Comparison of ENCODE assay signal across 9 cellular contexts in the genomic region with DNA sequence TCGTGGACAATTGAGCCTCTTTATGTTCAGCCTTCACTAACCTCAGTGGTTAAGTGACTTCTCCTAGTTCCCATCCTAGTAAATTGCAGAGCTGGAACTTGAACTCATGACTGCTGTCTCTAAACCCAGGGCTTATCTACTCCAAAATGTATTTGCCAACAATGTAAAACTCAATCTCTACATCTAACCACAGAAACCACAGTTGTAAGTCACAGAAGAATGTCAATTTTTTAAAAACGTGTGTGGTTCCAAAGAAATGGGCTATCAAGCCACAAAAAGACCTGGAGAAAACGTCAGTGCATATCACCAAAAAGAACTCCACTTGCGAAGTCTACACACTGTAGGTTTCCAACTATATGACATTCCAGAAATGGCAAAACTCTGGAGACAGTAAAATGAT.
A peak's percentile ranks its signal among the peaks of the same experiment; 100 is the strongest.
DNase-seq lines count a peak whose midpoint lies in the region; ATAC-seq, FAIRE-seq and TF ChIP-seq lines count a peak whose summit lies in the region.
"Had no signal": no experiment of that assay in that cellular context is flagged by ENCODE, and none has a peak within 500 bp of the region (broad histone marks: within the 10 kb centered on the region; RNA-seq: fewer than 3 reads in every experiment).

No MANE protein-coding gene starts in this region.

- DNase-seq in CD1c-positive myeloid dendritic cell (ENCODE audit: extremely low spot score) (peak; percentile 40), HFFc6 (peak; percentile 68), iris pigment epithelial cell (ENCODE audit: low read depth) (peak; percentile 66), GM10248 (ENCODE audit: extremely low spot score) (no peak), head of caudate nucleus (no peak), GM13976 (ENCODE audit: low spot score) (no peak), HepG2 (ENCODE audit: low spot score) (no peak)
- DNase-seq in activated CD4-positive, alpha-beta memory T cell treated with anti-CD3 and anti-CD28 coated beads for 36 hours = no peak
- DNase-seq: NCI-H510A treated with DMSO at 0.1 percent for 48 hours had no signal

- peaks cover 65% of the 10 kb centered on the region for H3K4me1 Mint-ChIP-seq in HFFc6 (ENCODE audit: low read depth)
- H3K4me1 Mint-ChIP-seq in activated CD4-positive, alpha-beta memory T cell treated with anti-CD3 and anti-CD28 coated beads for 36 hours (ENCODE audit: low read depth) = peaks cover 50% of the 10 kb centered on the region

- H3K4me1 ChIP-seq in HepG2 (ENCODE audit: insufficient read depth, low read length) = no peaks in the 10 kb centered on the region

- ATAC-seq in HepG2 = no peak

- peak overlapping the region; percentile 47; the same call in 1 of the 2 replicates for H3K27ac Mint-ChIP-seq in HFFc6
- peak overlapping the region; percentile 64 for H3K27ac Mint-ChIP-seq in activated CD4-positive, alpha-beta memory T cell treated with anti-CD3 and anti-CD28 coated beads for 36 hours

- in situ Hi-C loops in GM13976 (cut with MboI; ENCODE audit: low sequenced_read_pairs, unreplicated experiment) (no loop called here), HepG2 (cut with HindIII; ENCODE audit: extremely low pct_ligation_motif_present, low pct_unique_long_range_greater_than_20kb) (no loop called here)

- POLR2A ChIA-PET in activated CD4-positive, alpha-beta memory T cell treated with anti-CD3 and anti-CD28 coated beads for 36 hours (lab: Charles Lee) = interaction anchor here (3.3 kb wide), 1 partner anchor 245 kb away, joined by 15 read pairs; the partner anchor contains the start of gene IVNS1ABP
- POLR2A ChIA-PET in GM10248 (lab: Yijun Ruan, JAX) (no interaction called here), HepG2 (lab: Yijun Ruan, JAX) (no interaction called here)

- H2AFZ ChIP-seq in HepG2 (ENCODE audit: low read length) = no peak overlapping the region

- H3K36me3 Mint-ChIP-seq in HFFc6 (ENCODE audit: low read depth) = no peaks in the 10 kb centered on the region
- H3K36me3 Mint-ChIP-seq in activated CD4-positive, alpha-beta memory T cell treated with anti-CD3 and anti-CD28 coated beads for 36 hours = no peaks in the 10 kb centered on the region

- no peak for TF ChIP-seq EP300 in HepG2 (IDR thresholded peaks at IDR 0.05; ENCODE audit: low read depth in 2 of 2, low read length in 2 of 2)
- TF ChIP-seq EP300 in HepG2 (CRISPR knock-in tag; IDR thresholded peaks at IDR 0.05; ENCODE audit: borderline replicate concordance) = no peak

- TF ChIP-seq RAD21 in HepG2 (CRISPR knock-in tag; IDR thresholded peaks at IDR 0.05) = no peak

- H3K9me3 Mint-ChIP-seq in HFFc6 = no peaks in the 10 kb centered on the region
- no peaks in the 10 kb centered on the region for H3K9me3 Mint-ChIP-seq in activated CD4-positive, alpha-beta memory T cell treated with anti-CD3 and anti-CD28 coated beads for 36 hours

- H3K36me3 ChIP-seq in HepG2 (replicated peaks in 1 of 2; ENCODE audit: control insufficient read depth in 1 of 2, insufficient read depth in 2 of 2, low read length in 2 of 2) = no peaks in the 10 kb centered on the region

- H3K27me3 Mint-ChIP-seq in HFFc6 (ENCODE audit: insufficient read depth) = no peaks in the 10 kb centered on the region
- no peaks in the 10 kb centered on the region for H3K27me3 Mint-ChIP-seq in activated CD4-positive, alpha-beta memory T cell treated with anti-CD3 and anti-CD28 coated beads for 36 hours

- H3K9ac ChIP-seq in HepG2 (ENCODE audit: insufficient read depth, low read depth, low read length) = no peak overlapping the region

- no peak for TF ChIP-seq POLR2A in HepG2 (IDR thresholded peaks at IDR 0.05; ENCODE audit: insufficient read depth in 1 of 2, low read depth in 2 of 2, low read length in 2 of 2)

- 5% methylated on average over 4 of the region's 4 CpGs for whole genome bisulfite sequencing in HepG2 (ENCODE audit: low lambda C conversion rate)

- CTCF ChIA-PET in activated CD4-positive, alpha-beta memory T cell treated with anti-CD3 and anti-CD28 coated beads for 36 hours (lab: Charles Lee) = interaction anchor here (3.0 kb wide), 1 partner anchor 34 kb away, joined by 22 read pairs; no protein-coding TSS in a partner anchor
- CTCF ChIA-PET in GM10248 (lab: Yijun Ruan, JAX) = interaction anchor here (5.5 kb wide), 1 partner anchor 34 kb away, joined by 24 read pairs; no protein-coding TSS in a partner anchor
- CTCF ChIA-PET in HepG2 (lab: Yijun Ruan, JAX; ENCODE audit: low intra/inter-chr PET ratio, low total read pairs) = no interaction called here

- H4K20me1 ChIP-seq in HepG2 (ENCODE audit: insufficient read depth, low read length) = no peaks in the 10 kb centered on the region

- no peak overlapping the region; the same call in 1 of the 2 replicates for H3K4me3 Mint-ChIP-seq in HFFc6
- H3K4me3 Mint-ChIP-seq in activated CD4-positive, alpha-beta memory T cell treated with anti-CD3 and anti-CD28 coated beads for 36 hours = no peak overlapping the region

- H3K27me3 ChIP-seq in HepG2 (ENCODE audit: control insufficient read depth in 1 of 2, insufficient read depth in 2 of 2, low read length in 2 of 2) = no peaks in the 10 kb centered on the region; a peak in 2 of 5 replicates

- TF ChIP-seq CTCF in HFFc6 (IDR thresholded peaks at IDR 0.05) (no peak; the same call in none of the 2 replicates), GM10248 (IDR thresholded peaks at IDR 0.05; ENCODE audit: control extremely low read depth, extremely low read depth, low read depth, missing control alignments) (no peak), GM13976 (IDR thresholded peaks at IDR 0.05; ENCODE audit: borderline replicate concordance, control extremely low read depth, extremely low read depth, insufficient read depth, missing control alignments) (no peak), HepG2 (CRISPR knock-in tag; IDR thresholded peaks at IDR 0.05) (no peak)

- no TSS peak for BruUV-seq in HepG2 (replicated peaks; lab: Mats Ljungman, UMichigan)

- no peak overlapping the region for H3K27ac ChIP-seq in HepG2 (ENCODE audit: extremely low read length, insufficient read depth, low read length)

- H3K9me3 ChIP-seq in HepG2 (ENCODE audit: low read length) = no peaks in the 10 kb centered on the region

- H3K4me3 ChIP-seq in HepG2 (replicated peaks in 1 of 3; ENCODE audit: insufficient read depth in 1 of 3, low read depth in 2 of 3, low read length in 3 of 3) = no peak overlapping the region

- FAIRE-seq in HepG2 (lab: Jason Lieb, UNC) = no peak

- intact Hi-C loops in activated CD4-positive, alpha-beta memory T cell treated with anti-CD3 and anti-CD28 coated beads for 36 hours (cut with micrococcal nuclease) = loop anchor here (2.0 to 5.0 kb wide), 4 partner anchors 111 to 1524 kb away; partner anchors contain the start of gene COLGALT2
- intact Hi-C loops in head of caudate nucleus (cut with DNase I) (loop anchor here (10.0 kb wide), 1 partner anchor 247 kb away; the partner anchor contains the start of gene IVNS1ABP), HepG2 (cut with micrococcal nuclease; ENCODE audit: unreplicated experiment) (no loop called here)

- H3K4me2 ChIP-seq in HepG2 (ENCODE audit: low read depth, low read length) = no peak overlapping the region

- no peaks in the 10 kb centered on the region for H3K79me2 ChIP-seq in HepG2 (ENCODE audit: insufficient read depth, low read length)

TF ChIP-seq in HepG2, 621 proteins besides CTCF, POLR2A, EP300 and RAD21:
- TF ChIP-seq HNF4G (IDR thresholded peaks at IDR 0.05; ENCODE audit: borderline replicate concordance, low read depth, low read length) (no peak), HNF4G (CRISPR knock-in tag; IDR thresholded peaks at IDR 0.05; ENCODE audit: borderline replicate concordance, low read depth) (no peak), IKZF4 (CRISPR knock-in tag; IDR thresholded peaks at IDR 0.05; ENCODE audit: borderline replicate concordance, low read depth, not compliant biosample characterization) (no peak), POGK (CRISPR knock-in tag; conservative IDR thresholded peaks at IDR 0.05) (no peak), MYNN (CRISPR knock-in tag; IDR thresholded peaks at IDR 0.05; ENCODE audit: low read depth) (no peak), ZBTB14 (CRISPR knock-in tag; IDR thresholded peaks at IDR 0.05) (no peak), ISL2 (CRISPR knock-in tag; IDR thresholded peaks at IDR 0.05) (no peak), ZNF737 (CRISPR knock-in tag; IDR thresholded peaks at IDR 0.05; ENCODE audit: borderline replicate concordance) (no peak), GATAD1 (CRISPR knock-in tag; IDR thresholded peaks at IDR 0.05) (no peak), MIXL1 (CRISPR knock-in tag; IDR thresholded peaks at IDR 0.05) (no peak), HOXA3 (CRISPR knock-in tag; IDR thresholded peaks at IDR 0.05) (no peak), MTA1 (CRISPR knock-in tag; IDR thresholded peaks at IDR 0.05; ENCODE audit: borderline replicate concordance) (no peak), SP2 (CRISPR knock-in tag; IDR thresholded peaks at IDR 0.05) (no peak), ZNF549 (CRISPR knock-in tag; IDR thresholded peaks at IDR 0.05) (no peak), KDM3A (CRISPR knock-in tag; IDR thresholded peaks at IDR 0.05; ENCODE audit: low read depth) (no peak)

Comparison
In these comparisons a context has a peak if more than half of its experiments do, and no peak if none do; other contexts are left out.
1. DNase-seq: peak in CD1c-positive myeloid dendritic cell (single experiment), HFFc6 (single experiment) and iris pigment epithelial cell (single experiment); none in activated CD4-positive, alpha-beta memory T cell treated with anti-CD3 and anti-CD28 coated beads for 36 hours (single experiment), GM10248 (single experiment), head of caudate nucleus (0 of 42), GM13976 (single experiment) and HepG2 (single experiment).